ENCODE assay signal across 13 cellular contexts in the genomic region with DNA sequence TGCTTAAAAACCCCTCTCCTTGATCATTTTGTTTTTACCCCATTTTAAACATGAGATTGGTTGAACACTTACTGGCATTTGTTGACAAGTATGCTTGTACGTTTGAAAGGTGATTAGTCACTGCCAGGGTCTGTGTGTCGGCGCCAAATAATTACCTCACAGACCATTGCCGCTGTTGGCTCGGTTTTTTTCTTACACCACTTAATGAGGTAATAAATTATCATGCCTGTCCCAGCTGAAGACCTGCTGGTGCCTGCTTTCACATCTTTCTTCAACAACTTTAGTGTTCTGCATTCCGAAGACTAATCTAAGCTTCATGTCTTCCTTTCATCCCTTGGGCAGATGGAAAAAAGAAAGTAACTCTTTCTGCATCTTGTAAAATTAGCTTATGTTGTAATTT.
A peak's percentile ranks its signal among the peaks of the same experiment; 100 is the strongest.
DNase-seq lines count a peak whose midpoint lies in the region; ATAC-seq and TF ChIP-seq lines count a peak whose summit lies in the region.
"Had no signal": no experiment of that assay in that cellular context is flagged by ENCODE, and none has a peak within 500 bp of the region (broad histone marks: within the 10 kb centered on the region; RNA-seq: fewer than 3 reads in every experiment).

No MANE protein-coding gene starts in this region.

- H3K36me3 ChIP-seq in body of pancreas (replicated peaks in 1 of 2; ENCODE audit: insufficient read depth in 1 of 2, low read depth in 2 of 2) (peaks cover 0 to 9% of the 10 kb centered on the region in 2 donors), mesodermal cell (ENCODE audit: control insufficient read depth, insufficient read depth, low read length) (peaks cover 9% of the 10 kb centered on the region), H7 (replicated peaks; ENCODE audit: control insufficient read depth, insufficient read depth, low read length) (peaks cover 8% of the 10 kb centered on the region)

- H3K4me1 ChIP-seq in body of pancreas (no peaks in the 10 kb centered on the region), mesodermal cell (ENCODE audit: control insufficient read depth, insufficient read depth, low read length, poor library complexity, severe bottlenecking) (no peaks in the 10 kb centered on the region)

- ATAC-seq in body of pancreas: peak; percentile 64
- no peak for ATAC-seq in GM19455 (IDR thresholded peaks at IDR 0.05; ENCODE audit: unreplicated experiment)
- ATAC-seq in sciatic nerve: no peak
- ATAC-seq: activated CD8-positive, alpha-beta T cell treated with anti-CD3 and anti-CD28 coated beads, Interleukin-2, amount 10 ng/mL, durations not matched to agents 7 days and 5 days had no signal

- no peak for TF ChIP-seq CTCF in body of pancreas (IDR thresholded peaks at IDR 0.05)

- WGBS in body of pancreas, 2 donors: 39 to 58% methylated on average over 6 of the region's 6 CpGs
- 87 to 98% methylated on average over 4 to 5 of the region's 6 CpGs for WGBS in mesodermal cell (ENCODE audit: insufficient coverage in 2 of 2), 2 experiments

- H3K27ac ChIP-seq in body of pancreas: no peak overlapping the region
- peak overlapping the region; percentile 72 for H3K27ac ChIP-seq in mesodermal cell (ENCODE audit: low read depth, low read length, severe bottlenecking)

- H3K9me3 ChIP-seq in body of pancreas: no peaks in the 10 kb centered on the region
- no peaks in the 10 kb centered on the region for H3K9me3 ChIP-seq in mesodermal cell (ENCODE audit: control insufficient read depth, low read length)

- H3K4me3 ChIP-seq in body of pancreas (no peak overlapping the region), mesodermal cell (ENCODE audit: extremely low read depth, insufficient read depth, low read length, poor library complexity, severe bottlenecking) (no peak overlapping the region), H7 (ENCODE audit: insufficient read depth, low read depth, low read length) (no peak overlapping the region)

- intact Hi-C loops in body of pancreas (cut with DNase I) (no loop called here), sciatic nerve (cut with DNase I) (no loop called here)

- DNase-seq in AG20443 (ENCODE audit: low spot score) (peak; percentile 20), NCI-H1105 (lab: John Stamatoyannopoulos, UW) (peak; percentile 65), body of pancreas (peak in 3 of 4 donors; percentile 15 to 39 (median 34)), inferior parietal cortex (ENCODE audit: extremely low spot score) (no peak), H7 (no peak), sciatic nerve (ENCODE audit: low spot score) (no peak)
- DNase-seq: activated CD8-positive, alpha-beta T cell treated with anti-CD3 and anti-CD28 coated beads, Interleukin-2, amount 10 ng/mL, durations not matched to agents 7 days and 5 days; CD4-positive, CD25-positive, alpha-beta regulatory T cell; GOT3; NCI-H1092 treated with DMSO at 0.1 percent for 48 hours; OCI-M1 had no signal

- H3K27me3 ChIP-seq in body of pancreas (no peaks in the 10 kb centered on the region), H7 (ENCODE audit: control insufficient read depth, insufficient read depth, low read length) (no peaks in the 10 kb centered on the region)

- no peak for TF ChIP-seq POLR2A in body of pancreas (IDR thresholded peaks at IDR 0.05)

Comparison
In these comparisons a context has a peak if more than half of its experiments do, and no peak if none do; other contexts are left out.
1. DNase-seq: peak in AG20443 (single experiment), NCI-H1105 (single experiment) and body of pancreas (3 of 4); none in inferior parietal cortex (single experiment), H7 (single experiment) and sciatic nerve (single experiment).